Comparison of ENCODE assay signal across 17 cellular contexts in genomic region chr6:3777695-3778461, GRCh38. TPM values are rescaled to one million over a fixed set of nuclear protein-coding genes. Genes with fewer than 3 reads are reported as not detected.
"Had no signal": no experiment of that assay in that cellular context is flagged by ENCODE, and none has a peak within 500 bp of the region (broad histone marks: within the 10 kb centered on the region; RNA-seq: fewer than 3 reads in every experiment).

No MANE protein-coding gene starts in this region.

- H3K4me3 Mint-ChIP-seq: activated CD4-positive, alpha-beta T cell treated with anti-CD3 and anti-CD28 coated beads, Interleukin-2, amount 10 ng/mL, durations not matched to agents 7 days and 5 days; activated naive CD4-positive, alpha-beta T cell treated with anti-CD3 and anti-CD28 coated beads for 36 hours; activated naive CD8-positive, alpha-beta T cell treated with anti-CD3 and anti-CD28 coated beads, Interleukin-2, amount 50 U/mL, for 24 hours; naive thymus-derived CD4-positive, alpha-beta T cell had no signal

- H3K27me3 Mint-ChIP-seq: activated CD4-positive, alpha-beta T cell treated with anti-CD3 and anti-CD28 coated beads, Interleukin-2, amount 10 ng/mL, durations not matched to agents 7 days and 5 days had no signal

- H3K27ac ChIP-seq: dorsolateral prefrontal cortex, esophagus muscularis mucosa, left lung, psoas muscle, thyroid gland had no signal

- ATAC-seq: activated naive CD8-positive, alpha-beta T cell treated with anti-CD3 and anti-CD28 coated beads, Interleukin-2, amount 50 U/mL, for 24 hours; left lung; mucosa of descending colon; naive thymus-derived CD4-positive, alpha-beta T cell; sciatic nerve had no signal

- H3K27ac Mint-ChIP-seq: activated CD4-positive, alpha-beta T cell treated with anti-CD3 and anti-CD28 coated beads, Interleukin-2, amount 10 ng/mL, durations not matched to agents 7 days and 5 days; activated naive CD4-positive, alpha-beta T cell treated with anti-CD3 and anti-CD28 coated beads for 36 hours; activated naive CD8-positive, alpha-beta T cell treated with anti-CD3 and anti-CD28 coated beads, Interleukin-2, amount 50 U/mL, for 24 hours; activated T-helper 2 cell treated with anti-CD3 and anti-CD28 coated beads, Interferon-gamma antibody, Interleukin-2, Interleukin-4, amounts not matched to agents 10 μg/mL and 5 μg/mL and 100 μg/mL, durations not matched to agents 14 hours and 24 hours and 36 hours had no signal

- H3K36me3 ChIP-seq: esophagus muscularis mucosa, left lung, thyroid gland had no signal

- H3K36me3 Mint-ChIP-seq: naive thymus-derived CD4-positive, alpha-beta T cell had no signal

- DNase-seq: activated CD4-positive, alpha-beta T cell treated with anti-CD3 and anti-CD28 coated beads, Interleukin-2, amount 10 ng/mL, durations not matched to agents 7 days and 5 days; activated CD4-positive, CD25-positive, alpha-beta regulatory T cell; activated naive CD4-positive, alpha-beta T cell treated with anti-CD3 and anti-CD28 coated beads for 36 hours; activated naive CD8-positive, alpha-beta T cell treated with anti-CD3 and anti-CD28 coated beads, Interleukin-2, amount 50 U/mL, for 24 hours; aorta; dorsolateral prefrontal cortex; hippocampal formation; kidney; left lung; mammary epithelial cell; mucosa of descending colon; naive thymus-derived CD4-positive, alpha-beta T cell; psoas muscle; thyroid gland had no signal

- H3K4me1 Mint-ChIP-seq: activated CD4-positive, alpha-beta T cell treated with anti-CD3 and anti-CD28 coated beads, Interleukin-2, amount 10 ng/mL, durations not matched to agents 7 days and 5 days; activated naive CD8-positive, alpha-beta T cell treated with anti-CD3 and anti-CD28 coated beads, Interleukin-2, amount 50 U/mL, for 24 hours; naive thymus-derived CD4-positive, alpha-beta T cell had no signal

- H3K9me3 Mint-ChIP-seq: activated CD4-positive, alpha-beta T cell treated with anti-CD3 and anti-CD28 coated beads, Interleukin-2, amount 10 ng/mL, durations not matched to agents 7 days and 5 days; activated naive CD4-positive, alpha-beta T cell treated with anti-CD3 and anti-CD28 coated beads for 36 hours; activated naive CD8-positive, alpha-beta T cell treated with anti-CD3 and anti-CD28 coated beads, Interleukin-2, amount 50 U/mL, for 24 hours; activated T-helper 2 cell treated with anti-CD3 and anti-CD28 coated beads, Interferon-gamma antibody, Interleukin-2, Interleukin-4, amounts not matched to agents 10 μg/mL and 5 μg/mL and 100 μg/mL, durations not matched to agents 14 hours and 24 hours and 36 hours; naive thymus-derived CD4-positive, alpha-beta T cell had no signal

- H3K27me3 ChIP-seq: dorsolateral prefrontal cortex, esophagus muscularis mucosa, left lung, thyroid gland had no signal

- H3K4me3 ChIP-seq: esophagus muscularis mucosa, left lung, mucosa of descending colon, psoas muscle, thyroid gland had no signal

- H3K9me3 ChIP-seq: esophagus muscularis mucosa, left lung, mucosa of descending colon, psoas muscle, thyroid gland had no signal

- H3K4me1 ChIP-seq: left lung, psoas muscle had no signal

RNA-seq across cellular contexts. Expression of gene PXDC1, which starts 26.4 kb away (rescaled TPM):
- polyA plus RNA-seq: naive thymus-derived CD4-positive, alpha-beta T cell had no signal
